11 cellular contexts compared by ENCODE assay signal in genomic region chr16:81740163-81740562, GRCh38. TPM values are rescaled to one million over a fixed set of nuclear protein-coding genes. Genes with fewer than 3 reads are reported as not detected.
DNase-seq lines count a peak whose midpoint lies in the region; ATAC-seq, FAIRE-seq and TF ChIP-seq lines count a peak whose summit lies in the region.
"Had no signal": no experiment of that assay in that cellular context is flagged by ENCODE, and none has a peak within 500 bp of the region (broad histone marks: within the 10 kb centered on the region; RNA-seq: fewer than 3 reads in every experiment).

No MANE protein-coding gene starts in this region.

- POLR2A ChIA-PET in activated B cell treated with CpG ODN at 0.5 μM for 24 hours (lab: Charles Lee): interaction anchor here (0.5 to 4.9 kb wide), 38 partner anchors 10 to 430 kb away, joined by 3 to 124 read pairs (median 6); partner anchors contain the start of genes GAN, MPHOSPH6 and PLCG2

- H3K4me1 ChIP-seq in sigmoid colon (peaks cover 0 to 11% (median 10%) of the 10 kb centered on the region in 4 donors), esophagus squamous epithelium (peaks cover 6 to 13% (median 8%) of the 10 kb centered on the region in 3 donors)
- H3K4me1 ChIP-seq: SJSA1 had no signal

- H3K4me1 Mint-ChIP-seq in activated B cell treated with CpG ODN at 0.5 μM for 24 hours (peaks cover 59% of the 10 kb centered on the region), HFFc6 (ENCODE audit: low read depth) (no peaks in the 10 kb centered on the region; the same call in 1 of the 2 replicates)

- H3K4me3 Mint-ChIP-seq in activated B cell treated with CpG ODN at 0.5 μM for 24 hours: peak overlapping the region; percentile 79
- no peak overlapping the region for H3K4me3 Mint-ChIP-seq in HFFc6
- H3K4me3 Mint-ChIP-seq: activated T-cell treated with anti-CD3 and anti-CD28 coated beads, Interleukin-2, amount 50 U/mL, for 72 hours had no signal

- no peaks in the 10 kb centered on the region for H3K9me3 Mint-ChIP-seq in activated B cell treated with CpG ODN at 0.5 μM for 24 hours
- H3K9me3 Mint-ChIP-seq in HFFc6: no peaks in the 10 kb centered on the region
- H3K9me3 Mint-ChIP-seq: activated T-cell treated with anti-CD3 and anti-CD28 coated beads, Interleukin-2, amount 50 U/mL, for 72 hours had no signal

- DNase-seq in GM12891 (ENCODE audit: insufficient read length, low spot score) (no peak), GM20000 (ENCODE audit: low spot score) (peak; percentile 76), activated B cell treated with CpG ODN at 0.5 μM for 24 hours (peak; percentile 35), HFFc6 (no peak), hippocampal formation (lab: John Stamatoyannopoulos, UW) (no peak), sigmoid colon (no peak), esophagus squamous epithelium (lab: John Stamatoyannopoulos, UW) (no peak)
- DNase-seq: activated T-cell treated with anti-CD3 and anti-CD28 coated beads, Interleukin-2, amount 50 U/mL, for 72 hours; Caco-2 had no signal

- H3K36me3 Mint-ChIP-seq in activated B cell treated with CpG ODN at 0.5 μM for 24 hours (ENCODE audit: low read depth) (peaks cover 5% of the 10 kb centered on the region), HFFc6 (ENCODE audit: low read depth) (no peaks in the 10 kb centered on the region)

- peak; percentile 99 for FAIRE-seq in GM12891 (lab: Jason Lieb, UNC)

- H3K27ac ChIP-seq in sigmoid colon (no peak overlapping the region), esophagus squamous epithelium (no peak overlapping the region)
- H3K27ac ChIP-seq: SJSA1 had no signal

- H3K36me3 ChIP-seq in sigmoid colon (no peaks in the 10 kb centered on the region), esophagus squamous epithelium (no peaks in the 10 kb centered on the region)
- H3K36me3 ChIP-seq: SJSA1 had no signal

- no peak for TF ChIP-seq CTCF in GM20000 (IDR thresholded peaks at IDR 0.05; ENCODE audit: extremely low read depth, missing control alignments)
- TF ChIP-seq CTCF in activated B cell treated with CpG ODN at 0.5 μM for 24 hours (IDR thresholded peaks at IDR 0.05): no peak
- no peak for TF ChIP-seq CTCF in HFFc6 (IDR thresholded peaks at IDR 0.05)
- no peak for TF ChIP-seq CTCF in sigmoid colon (IDR thresholded peaks at IDR 0.05)
- no peak for TF ChIP-seq CTCF in esophagus squamous epithelium (IDR thresholded peaks at IDR 0.05)

- H3K27ac Mint-ChIP-seq in activated B cell treated with CpG ODN at 0.5 μM for 24 hours (peak overlapping the region; percentile 95), HFFc6 (no peak overlapping the region)
- H3K27ac Mint-ChIP-seq: activated T-cell treated with anti-CD3 and anti-CD28 coated beads, Interleukin-2, amount 50 U/mL, for 72 hours had no signal

- CTCF ChIA-PET in activated B cell treated with CpG ODN at 0.5 μM for 24 hours (lab: Charles Lee): interaction anchor here (1.9 to 8.3 kb wide), 4 partner anchors 12 to 134 kb away, joined by 5 to 56 read pairs (median 10); no protein-coding TSS in a partner anchor

- H3K4me3 ChIP-seq in sigmoid colon (no peak overlapping the region), esophagus squamous epithelium (no peak overlapping the region)
- H3K4me3 ChIP-seq: SJSA1 had no signal

- intact Hi-C loops in activated B cell treated with CpG ODN at 0.5 μM for 24 hours (cut with micrococcal nuclease): loop anchor here (1.0 kb wide), 1 partner anchor 39 kb away; the partner anchor contains the start of gene PLCG2
- intact Hi-C loops in sigmoid colon (cut with DNase I): no loop called here
- intact Hi-C loops in esophagus squamous epithelium (cut with DNase I): no loop called here

- 0 out of 2 replicates have a peak, but pooled peaks have one; percentile 27 for TF ChIP-seq POLR2A in GM12891 (IDR thresholded peaks at IDR 0.05; ENCODE audit: low read depth, low read length)
- no peak for TF ChIP-seq POLR2A in sigmoid colon (IDR thresholded peaks at IDR 0.05)
- no peak for TF ChIP-seq POLR2A in esophagus squamous epithelium (IDR thresholded peaks at IDR 0.05)

- ATAC-seq in HG03139 (IDR thresholded peaks at IDR 0.05; ENCODE audit: unreplicated experiment): peak; percentile 44
- peak; percentile 39 for ATAC-seq in activated B cell treated with CpG ODN at 0.5 μM for 24 hours (ENCODE audit: low read depth)
- ATAC-seq: activated T-cell treated with anti-CD3 and anti-CD28 coated beads, Interleukin-2, amount 50 U/mL, for 72 hours had no signal

- TF ChIP-seq EP300 in sigmoid colon (IDR thresholded peaks at IDR 0.05): no peak

- H3K9me3 ChIP-seq in sigmoid colon (no peaks in the 10 kb centered on the region), esophagus squamous epithelium (no peaks in the 10 kb centered on the region)
- H3K9me3 ChIP-seq: Caco-2, SJSA1 had no signal

- H3K27me3 Mint-ChIP-seq in activated B cell treated with CpG ODN at 0.5 μM for 24 hours: no peaks in the 10 kb centered on the region
- peaks cover 1% of the 10 kb centered on the region; the same call in 1 of the 2 replicates for H3K27me3 Mint-ChIP-seq in HFFc6 (ENCODE audit: insufficient read depth)

- no peaks in the 10 kb centered on the region for H3K27me3 ChIP-seq in sigmoid colon
- H3K27me3 ChIP-seq in esophagus squamous epithelium: no peaks in the 10 kb centered on the region
- H3K27me3 ChIP-seq: SJSA1 had no signal

- 61 to 64% methylated on average over 8 of the region's 8 CpGs for WGBS in sigmoid colon, 2 donors
- WGBS in esophagus squamous epithelium, 2 donors: 75 to 78% methylated on average over 8 of the region's 8 CpGs

TF ChIP-seq in GM12891, 5 proteins besides CTCF, POLR2A, EP300 and RAD21:
- TF ChIP-seq PAX5 (IDR thresholded peaks at IDR 0.05; ENCODE audit: insufficient read depth, low read length, severe bottlenecking) (no peak), POU2F2 (IDR thresholded peaks at IDR 0.05; ENCODE audit: low read depth, low read length) (no peak), POLR2AphosphoS5 (IDR thresholded peaks at IDR 0.05; ENCODE audit: low read depth, low read length) (no peak), TAF1 (IDR thresholded peaks at IDR 0.05; ENCODE audit: low read depth, low read length) (no peak), SPI1 (IDR thresholded peaks at IDR 0.05; ENCODE audit: low read depth, low read length) (no peak)

RNA-seq across cellular contexts. Expression of gene PLCG2, which starts 38.9 kb away (rescaled TPM):
- 139 TPM for polyA plus RNA-seq in GM12891 (2012; ENCODE audit: low read depth, missing spikeins)
- 449 and 525 TPM in 2 replicates for total RNA-seq in activated B cell treated with CpG ODN at 0.5 μM for 24 hours
- under 1 TPM; 0.14 to 0.61 (median 0.27) TPM for total RNA-seq in HFFc6 (2021; fragmentation: NEBNext Ultra II Directional; extraction: Animal tissue kit (Norgen Biotek cat#: 25700))
- total RNA-seq in sigmoid colon: 1 to 10 TPM; 2.4 to 8.0 (median 3.8) TPM
- 10 to 100 TPM in 1 of 3 donors, 1 to 10 TPM in 2; 1.6 to 24.8 (median 1.8) TPM for polyA plus RNA-seq in sigmoid colon
- 10 to 100 TPM in 2 of 4 donors, 1 to 10 TPM in 2; 5.3 to 15.8 (median 9.5) TPM for total RNA-seq in esophagus squamous epithelium

Comparison
In these comparisons a context has a peak if more than half of its experiments do, and no peak if none do; other contexts are left out.
1. DNase-seq: peak in GM20000 (single experiment) and activated B cell treated with CpG ODN at 0.5 μM for 24 hours (single experiment); none in GM12891 (single experiment), HFFc6 (single experiment), hippocampal formation (0 of 2), sigmoid colon (single experiment) and esophagus squamous epithelium (single experiment).
2. RNA of gene PLCG2, which starts 38.9 kb away (total RNA-seq): 449 to 525 TPM in activated B cell treated with CpG ODN at 0.5 μM for 24 hours; 5.3 to 15.8 TPM in esophagus squamous epithelium, 2.4 to 8.0 TPM in sigmoid colon and 0.14 to 0.61 TPM in HFFc6; every median in the first group is over 10 times any median in the second.